Comparison of ENCODE assay signal across 9 cellular contexts in genomic region chr9:13278368-13279246, GRCh38.
DNase-seq lines count a peak whose midpoint lies in the region; ATAC-seq and TF ChIP-seq lines count a peak whose summit lies in the region.
"Had no signal": no experiment of that assay in that cellular context is flagged by ENCODE, and none has a peak within 500 bp of the region (broad histone marks: within the 10 kb centered on the region; RNA-seq: fewer than 3 reads in every experiment).

No MANE protein-coding gene starts in this region.

- peak overlapping the region; percentile 74 to 80 for H3K9ac ChIP-seq in stomach smooth muscle (ENCODE audit: low read length in 2 of 2)

- peaks cover 11% of the 10 kb centered on the region for H3K4me1 ChIP-seq in stomach smooth muscle (ENCODE audit: control insufficient read depth, insufficient read depth, low read length)

- peak overlapping the region; percentile 85 for H3K27ac ChIP-seq in stomach smooth muscle (ENCODE audit: low read length)

- no peaks in the 10 kb centered on the region for H3K36me3 ChIP-seq in stomach smooth muscle (ENCODE audit: control insufficient read depth in 2 of 2, insufficient read depth in 2 of 2, low read length in 2 of 2)

- DNase-seq in DMS 273 (lab: John Stamatoyannopoulos, UW; ENCODE audit: unreplicated experiment) (peak; percentile 83), NCI-H226 (peak; percentile 79), choroid plexus epithelial cell (ENCODE audit: low read depth) (peak; percentile 89), kidney glomerular epithelial cell (lab: John Stamatoyannopoulos, UW) (peak; percentile 29), RKO (ENCODE audit: low spot score) (no peak), RPMI8226 (no peak)

- H3K9me3 ChIP-seq in stomach smooth muscle (ENCODE audit: control insufficient read depth in 2 of 2, low read length in 2 of 2): no peaks in the 10 kb centered on the region

- peak overlapping the region; percentile 76 for H3K4me3 ChIP-seq in choroid plexus epithelial cell (ENCODE audit: low read depth, low read length)
- H3K4me3 ChIP-seq in stomach smooth muscle (ENCODE audit: low read length in 2 of 2): peak overlapping the region; percentile 83 to 89

- H3K27me3 ChIP-seq in stomach smooth muscle (ENCODE audit: control insufficient read depth in 1 of 2, insufficient read depth in 2 of 2, low read length in 2 of 2): no peaks in the 10 kb centered on the region

- TF ChIP-seq CTCF in choroid plexus epithelial cell (conservative IDR thresholded peaks at IDR 0.05; ENCODE audit: low read depth, low read length): peak; percentile 38

- no peak for ATAC-seq in HG02571 (IDR thresholded peaks at IDR 0.05; ENCODE audit: unreplicated experiment)
- ATAC-seq: HCT116 had no signal

Comparison
In these comparisons a context has a peak if more than half of its experiments do, and no peak if none do; other contexts are left out.
1. DNase-seq: peak in DMS 273 (single experiment), NCI-H226 (single experiment), choroid plexus epithelial cell (single experiment) and kidney glomerular epithelial cell (single experiment); none in RKO (single experiment) and RPMI8226 (single experiment).